Comparison of ENCODE assay signal across 1 cellular context in the genomic region with DNA sequence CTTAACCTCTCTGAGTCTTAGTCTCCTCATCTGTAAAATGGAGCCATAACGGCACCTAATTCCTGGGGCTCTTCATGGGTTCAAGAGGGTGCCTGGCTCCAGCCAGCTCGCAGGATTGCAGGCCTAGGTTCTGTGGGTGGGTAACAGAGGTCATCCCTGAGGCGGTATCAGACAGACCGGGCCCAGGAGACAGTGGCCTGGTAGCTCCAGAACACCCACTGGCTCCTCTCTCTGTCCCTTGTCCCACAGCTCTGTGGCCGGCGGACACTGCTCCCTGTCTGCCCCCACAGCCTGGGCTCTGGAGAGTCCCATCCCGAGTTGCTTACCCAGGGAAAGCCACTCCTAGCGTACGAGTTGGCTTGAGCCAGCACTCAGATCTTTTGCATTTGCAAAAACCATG.
TF ChIP-seq lines count a peak whose summit lies in the region.

No MANE protein-coding gene starts in this region.

TF ChIP-seq in SK-N-SH, 30 proteins besides CTCF, POLR2A, EP300 and RAD21 (continued from another document):
- TF ChIP-seq, protein P1, sequence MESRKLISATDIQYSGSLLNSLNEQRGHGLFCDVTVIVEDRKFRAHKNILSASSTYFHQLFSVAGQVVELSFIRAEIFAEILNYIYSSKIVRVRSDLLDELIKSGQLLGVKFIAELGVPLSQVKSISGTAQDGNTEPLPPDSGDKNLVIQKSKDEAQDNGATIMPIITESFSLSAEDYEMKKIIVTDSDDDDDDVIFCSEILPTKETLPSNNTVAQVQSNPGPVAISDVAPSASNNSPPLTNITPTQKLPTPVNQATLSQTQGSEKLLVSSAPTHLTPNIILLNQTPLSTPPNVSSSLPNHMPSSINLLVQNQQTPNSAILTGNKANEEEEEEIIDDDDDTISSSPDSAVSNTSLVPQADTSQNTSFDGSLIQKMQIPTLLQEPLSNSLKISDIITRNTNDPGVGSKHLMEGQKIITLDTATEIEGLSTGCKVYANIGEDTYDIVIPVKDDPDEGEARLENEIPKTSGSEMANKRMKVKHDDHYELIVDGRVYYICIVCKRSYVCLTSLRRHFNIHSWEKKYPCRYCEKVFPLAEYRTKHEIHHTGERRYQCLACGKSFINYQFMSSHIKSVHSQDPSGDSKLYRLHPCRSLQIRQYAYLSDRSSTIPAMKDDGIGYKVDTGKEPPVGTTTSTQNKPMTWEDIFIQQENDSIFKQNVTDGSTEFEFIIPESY (IDR thresholded peaks at IDR 0.05; ENCODE audit: borderline replicate concordance, low read depth): no peak
- TF ChIP-seq, protein P2, sequence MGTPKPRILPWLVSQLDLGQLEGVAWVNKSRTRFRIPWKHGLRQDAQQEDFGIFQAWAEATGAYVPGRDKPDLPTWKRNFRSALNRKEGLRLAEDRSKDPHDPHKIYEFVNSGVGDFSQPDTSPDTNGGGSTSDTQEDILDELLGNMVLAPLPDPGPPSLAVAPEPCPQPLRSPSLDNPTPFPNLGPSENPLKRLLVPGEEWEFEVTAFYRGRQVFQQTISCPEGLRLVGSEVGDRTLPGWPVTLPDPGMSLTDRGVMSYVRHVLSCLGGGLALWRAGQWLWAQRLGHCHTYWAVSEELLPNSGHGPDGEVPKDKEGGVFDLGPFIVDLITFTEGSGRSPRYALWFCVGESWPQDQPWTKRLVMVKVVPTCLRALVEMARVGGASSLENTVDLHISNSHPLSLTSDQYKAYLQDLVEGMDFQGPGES (IDR thresholded peaks at IDR 0.05; ENCODE audit: low read depth, low read length): no peak
- TF ChIP-seq, protein P3, sequence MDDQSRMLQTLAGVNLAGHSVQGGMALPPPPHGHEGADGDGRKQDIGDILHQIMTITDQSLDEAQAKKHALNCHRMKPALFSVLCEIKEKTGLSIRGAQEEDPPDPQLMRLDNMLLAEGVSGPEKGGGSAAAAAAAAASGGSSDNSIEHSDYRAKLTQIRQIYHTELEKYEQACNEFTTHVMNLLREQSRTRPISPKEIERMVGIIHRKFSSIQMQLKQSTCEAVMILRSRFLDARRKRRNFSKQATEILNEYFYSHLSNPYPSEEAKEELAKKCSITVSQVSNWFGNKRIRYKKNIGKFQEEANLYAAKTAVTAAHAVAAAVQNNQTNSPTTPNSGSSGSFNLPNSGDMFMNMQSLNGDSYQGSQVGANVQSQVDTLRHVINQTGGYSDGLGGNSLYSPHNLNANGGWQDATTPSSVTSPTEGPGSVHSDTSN (IDR thresholded peaks at IDR 0.05): no peak
